Comparison of ENCODE assay signal across 12 cellular contexts in genomic region chr16:2242598-2242997, GRCh38.
"Had no signal": no experiment of that assay in that cellular context is flagged by ENCODE, and none has a peak within 500 bp of the region (broad histone marks: within the 10 kb centered on the region; RNA-seq: fewer than 3 reads in every experiment).

No MANE protein-coding gene starts in this region.

- H3K9me3 ChIP-seq: adrenal gland, esophagus squamous epithelium, left lung, neutrophil, tibial nerve, vagina had no signal

- H3K4me2 ChIP-seq: hepatocyte had no signal

- H3K27me3 ChIP-seq: adrenal gland had no signal

- H3K4me3 ChIP-seq: adrenal gland, esophagus squamous epithelium, hepatocyte, left lung, tibial nerve, vagina had no signal

- DNase-seq: activated CD4-positive, alpha-beta T cell treated with anti-CD3 and anti-CD28 coated beads for 36 hours; adrenal gland; esophagus squamous epithelium; left lung; mammary epithelial cell; naive B cell; stimulated activated naive CD4-positive, alpha-beta T cell had no signal

- ATAC-seq: activated CD4-positive, alpha-beta T cell treated with anti-CD3 and anti-CD28 coated beads for 36 hours; left lung had no signal

- H2AFZ ChIP-seq: hepatocyte had no signal

- H3K27ac ChIP-seq: adrenal gland, esophagus squamous epithelium, hepatocyte, left lung, neutrophil, tibial nerve, vagina, VCaP had no signal
